Comparison of ENCODE assay signal across 21 cellular contexts in genomic region chr4:76074468-76074867, GRCh38. TPM values are rescaled to one million over a fixed set of nuclear protein-coding genes. Genes with fewer than 3 reads are reported as not detected.
DNase-seq lines count a peak whose midpoint lies in the region; ATAC-seq and TF ChIP-seq lines count a peak whose summit lies in the region.
"Had no signal": no experiment of that assay in that cellular context is flagged by ENCODE, and none has a peak within 500 bp of the region (broad histone marks: within the 10 kb centered on the region; RNA-seq: fewer than 3 reads in every experiment).

Gene ART3 (plus strand): TSS chr4:76074709. CDS start chr4:76075890, 1,181 bp downstream.

- H4K20me1 ChIP-seq in Karpas-422 (ENCODE audit: insufficient read depth, low read depth, low read length): no peaks in the 10 kb centered on the region

- no peak within 1 kb of the TSS for H3K9ac ChIP-seq in Karpas-422 (ENCODE audit: low read length)

- no peaks in the 10 kb centered on the region for H3K36me3 Mint-ChIP-seq in WTC11
- H3K36me3 Mint-ChIP-seq: activated CD4-positive, alpha-beta memory T cell treated with anti-CD3 and anti-CD28 coated beads for 36 hours had no signal

- H3K4me1 ChIP-seq in mesodermal cell (ENCODE audit: control insufficient read depth, insufficient read depth, low read length, poor library complexity, severe bottlenecking): no peaks in the 10 kb centered on the region
- H3K4me1 ChIP-seq in Karpas-422 (ENCODE audit: low read length): no peaks in the 10 kb centered on the region
- H3K4me1 ChIP-seq: stomach had no signal

- H3K4me2 ChIP-seq in Karpas-422 (ENCODE audit: low read depth, low read length, poor library complexity, severe bottlenecking): no peak within 1 kb of the TSS

- H3K27ac Mint-ChIP-seq in WTC11: peak within 1 kb of the TSS; percentile 62; the same call in 1 of the 2 replicates
- H3K27ac Mint-ChIP-seq: activated CD4-positive, alpha-beta memory T cell treated with anti-CD3 and anti-CD28 coated beads for 36 hours; activated T-cell treated with anti-CD3 and anti-CD28 coated beads, Interleukin-2, amount 50 U/mL, for 24 hours; nephron progenitor cell had no signal

- CTCF ChIA-PET in WTC11 (lab: Charles Lee): interaction anchor here (0.9 to 1.3 kb wide), 3 partner anchors 13 to 158 kb away, joined by 3 to 10 read pairs (median 5); no protein-coding TSS in a partner anchor

- H3K9me3 Mint-ChIP-seq in WTC11: no peaks in the 10 kb centered on the region
- H3K9me3 Mint-ChIP-seq: activated CD4-positive, alpha-beta memory T cell treated with anti-CD3 and anti-CD28 coated beads for 36 hours; activated T-cell treated with anti-CD3 and anti-CD28 coated beads, Interleukin-2, amount 50 U/mL, for 24 hours; nephron progenitor cell had no signal

- H3K9me3 ChIP-seq in mesodermal cell (ENCODE audit: control insufficient read depth, low read length): no peaks in the 10 kb centered on the region
- no peaks in the 10 kb centered on the region for H3K9me3 ChIP-seq in Karpas-422 (ENCODE audit: low read length)
- H3K9me3 ChIP-seq: stomach had no signal

- H3K9me2 ChIP-seq in Karpas-422 (replicated peaks; ENCODE audit: insufficient read depth, low read length): no peaks in the 10 kb centered on the region

- POLR2A ChIA-PET in WTC11 (lab: Charles Lee): interaction anchor here (0.5 kb wide), 1 partner anchor 12 kb away, joined by 3 read pairs; no protein-coding TSS in a partner anchor

- H3K27me3 ChIP-seq in Karpas-422 (ENCODE audit: low read length): no peaks in the 10 kb centered on the region
- H3K27me3 ChIP-seq: stomach had no signal

- DNase-seq in WTC11 (ENCODE audit: low spot score) (no peak), Right ventricle myocardium inferior (ENCODE audit: missing footprints) (no peak), omental fat pad (ENCODE audit: low spot score) (no peak), Karpas-422 (no peak), Kasumi-1 (lab: John Stamatoyannopoulos, UW) (no peak)
- DNase-seq: activated CD4-positive, alpha-beta memory T cell treated with anti-CD3 and anti-CD28 coated beads for 36 hours; activated naive CD4-positive, alpha-beta T cell treated with anti-CD3 and anti-CD28 coated beads, Interleukin-2, amount 50 U/mL, for 16 hours; activated T-cell treated with anti-CD3 and anti-CD28 coated beads, Interleukin-2, amount 50 U/mL, for 24 hours; AML-193; erythroblast; HCEC 1CT; NCI-H187; NCI-H2227 treated with DMSO at 0.1 percent for 48 hours; nephron progenitor cell; retina; stomach had no signal

- no peaks in the 10 kb centered on the region for H3K79me2 ChIP-seq in Karpas-422 (ENCODE audit: low read length)

- H2AFZ ChIP-seq in Karpas-422 (ENCODE audit: low read length): no peak within 1 kb of the TSS

- H3K4me3 ChIP-seq in mesodermal cell (ENCODE audit: extremely low read depth, insufficient read depth, low read length, poor library complexity, severe bottlenecking) (no peak within 1 kb of the TSS), Karpas-422 (ENCODE audit: low read length) (no peak within 1 kb of the TSS)
- H3K4me3 ChIP-seq: lung, stomach had no signal

- ATAC-seq in WTC11 (no peak), Right ventricle myocardium inferior (peak; percentile 93), omental fat pad (ENCODE audit: low FRiP score) (no peak)

- H3K4me3 Mint-ChIP-seq in WTC11: no peak within 1 kb of the TSS
- H3K4me3 Mint-ChIP-seq: activated CD4-positive, alpha-beta memory T cell treated with anti-CD3 and anti-CD28 coated beads for 36 hours; activated T-cell treated with anti-CD3 and anti-CD28 coated beads, Interleukin-2, amount 50 U/mL, for 24 hours; nephron progenitor cell had no signal

- no peak for TF ChIP-seq CTCF in WTC11 (IDR thresholded peaks at IDR 0.05)
- TF ChIP-seq CTCF in omental fat pad (IDR thresholded peaks at IDR 0.05): no peak

- peaks cover 12% of the 10 kb centered on the region for H3K4me1 Mint-ChIP-seq in WTC11
- H3K4me1 Mint-ChIP-seq: nephron progenitor cell had no signal

- no peaks in the 10 kb centered on the region for H3K36me3 ChIP-seq in mesodermal cell (ENCODE audit: control insufficient read depth, insufficient read depth, low read length)
- H3K36me3 ChIP-seq in Karpas-422 (ENCODE audit: insufficient read depth, low read length): no peaks in the 10 kb centered on the region
- H3K36me3 ChIP-seq: stomach had no signal

- no peaks in the 10 kb centered on the region for H3K27me3 Mint-ChIP-seq in WTC11 (ENCODE audit: low read depth)
- H3K27me3 Mint-ChIP-seq: activated T-cell treated with anti-CD3 and anti-CD28 coated beads, Interleukin-2, amount 50 U/mL, for 24 hours had no signal

- H3K27ac ChIP-seq in mesodermal cell (ENCODE audit: low read depth, low read length, severe bottlenecking) (peak within 1 kb of the TSS; percentile 37), temporal lobe (ENCODE audit: low read depth, low read length) (peak within 1 kb of the TSS; percentile 14), Karpas-422 (ENCODE audit: low read length) (no peak within 1 kb of the TSS)
- H3K27ac ChIP-seq: VCaP had no signal

- WGBS in mesodermal cell (ENCODE audit: insufficient coverage in 2 of 2), 2 experiments: no CpG with 5 or more reads among the region's 1 CpG

- intact Hi-C loops in Right ventricle myocardium inferior (cut with DNase I): no loop called here

TF ChIP-seq in WTC11, 78 proteins besides CTCF, POLR2A, EP300 and RAD21 (continues in another document):
- no peak for TF ChIP-seq ZNF138 (CRISPR knock-in tag; conservative IDR thresholded peaks at IDR 0.05)
- TF ChIP-seq ZNF416 (CRISPR knock-in tag; IDR thresholded peaks at IDR 0.05): no peak
- no peak for TF ChIP-seq ATF1 (CRISPR knock-in tag; IDR thresholded peaks at IDR 0.05)
- TF ChIP-seq RELA (CRISPR knock-in tag; IDR thresholded peaks at IDR 0.05; ENCODE audit: borderline replicate concordance): no peak
- TF ChIP-seq JUN (CRISPR knock-in tag; IDR thresholded peaks at IDR 0.05): no peak
- no peak for TF ChIP-seq ZNF232 (CRISPR knock-in tag; IDR thresholded peaks at IDR 0.05)
- TF ChIP-seq, protein P1, sequence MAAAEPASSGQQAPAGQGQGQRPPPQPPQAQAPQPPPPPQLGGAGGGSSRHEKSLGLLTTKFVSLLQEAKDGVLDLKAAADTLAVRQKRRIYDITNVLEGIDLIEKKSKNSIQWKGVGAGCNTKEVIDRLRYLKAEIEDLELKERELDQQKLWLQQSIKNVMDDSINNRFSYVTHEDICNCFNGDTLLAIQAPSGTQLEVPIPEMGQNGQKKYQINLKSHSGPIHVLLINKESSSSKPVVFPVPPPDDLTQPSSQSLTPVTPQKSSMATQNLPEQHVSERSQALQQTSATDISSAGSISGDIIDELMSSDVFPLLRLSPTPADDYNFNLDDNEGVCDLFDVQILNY (CRISPR knock-in tag; IDR thresholded peaks at IDR 0.05): no peak
- no peak for TF ChIP-seq USF2 (CRISPR knock-in tag; IDR thresholded peaks at IDR 0.05)
- TF ChIP-seq, protein P2, sequence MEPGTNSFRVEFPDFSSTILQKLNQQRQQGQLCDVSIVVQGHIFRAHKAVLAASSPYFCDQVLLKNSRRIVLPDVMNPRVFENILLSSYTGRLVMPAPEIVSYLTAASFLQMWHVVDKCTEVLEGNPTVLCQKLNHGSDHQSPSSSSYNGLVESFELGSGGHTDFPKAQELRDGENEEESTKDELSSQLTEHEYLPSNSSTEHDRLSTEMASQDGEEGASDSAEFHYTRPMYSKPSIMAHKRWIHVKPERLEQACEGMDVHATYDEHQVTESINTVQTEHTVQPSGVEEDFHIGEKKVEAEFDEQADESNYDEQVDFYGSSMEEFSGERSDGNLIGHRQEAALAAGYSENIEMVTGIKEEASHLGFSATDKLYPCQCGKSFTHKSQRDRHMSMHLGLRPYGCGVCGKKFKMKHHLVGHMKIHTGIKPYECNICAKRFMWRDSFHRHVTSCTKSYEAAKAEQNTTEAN (CRISPR knock-in tag; IDR thresholded peaks at IDR 0.05): no peak
- TF ChIP-seq, protein P3, sequence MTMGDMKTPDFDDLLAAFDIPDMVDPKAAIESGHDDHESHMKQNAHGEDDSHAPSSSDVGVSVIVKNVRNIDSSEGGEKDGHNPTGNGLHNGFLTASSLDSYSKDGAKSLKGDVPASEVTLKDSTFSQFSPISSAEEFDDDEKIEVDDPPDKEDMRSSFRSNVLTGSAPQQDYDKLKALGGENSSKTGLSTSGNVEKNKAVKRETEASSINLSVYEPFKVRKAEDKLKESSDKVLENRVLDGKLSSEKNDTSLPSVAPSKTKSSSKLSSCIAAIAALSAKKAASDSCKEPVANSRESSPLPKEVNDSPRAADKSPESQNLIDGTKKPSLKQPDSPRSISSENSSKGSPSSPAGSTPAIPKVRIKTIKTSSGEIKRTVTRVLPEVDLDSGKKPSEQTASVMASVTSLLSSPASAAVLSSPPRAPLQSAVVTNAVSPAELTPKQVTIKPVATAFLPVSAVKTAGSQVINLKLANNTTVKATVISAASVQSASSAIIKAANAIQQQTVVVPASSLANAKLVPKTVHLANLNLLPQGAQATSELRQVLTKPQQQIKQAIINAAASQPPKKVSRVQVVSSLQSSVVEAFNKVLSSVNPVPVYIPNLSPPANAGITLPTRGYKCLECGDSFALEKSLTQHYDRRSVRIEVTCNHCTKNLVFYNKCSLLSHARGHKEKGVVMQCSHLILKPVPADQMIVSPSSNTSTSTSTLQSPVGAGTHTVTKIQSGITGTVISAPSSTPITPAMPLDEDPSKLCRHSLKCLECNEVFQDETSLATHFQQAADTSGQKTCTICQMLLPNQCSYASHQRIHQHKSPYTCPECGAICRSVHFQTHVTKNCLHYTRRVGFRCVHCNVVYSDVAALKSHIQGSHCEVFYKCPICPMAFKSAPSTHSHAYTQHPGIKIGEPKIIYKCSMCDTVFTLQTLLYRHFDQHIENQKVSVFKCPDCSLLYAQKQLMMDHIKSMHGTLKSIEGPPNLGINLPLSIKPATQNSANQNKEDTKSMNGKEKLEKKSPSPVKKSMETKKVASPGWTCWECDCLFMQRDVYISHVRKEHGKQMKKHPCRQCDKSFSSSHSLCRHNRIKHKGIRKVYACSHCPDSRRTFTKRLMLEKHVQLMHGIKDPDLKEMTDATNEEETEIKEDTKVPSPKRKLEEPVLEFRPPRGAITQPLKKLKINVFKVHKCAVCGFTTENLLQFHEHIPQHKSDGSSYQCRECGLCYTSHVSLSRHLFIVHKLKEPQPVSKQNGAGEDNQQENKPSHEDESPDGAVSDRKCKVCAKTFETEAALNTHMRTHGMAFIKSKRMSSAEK (CRISPR knock-in tag; IDR thresholded peaks at IDR 0.05; ENCODE audit: borderline replicate concordance): no peak

RNA-seq across cellular contexts. Expression of gene ART3, which starts in this region (rescaled TPM):
- total RNA-seq in WTC11 (2021): 0.27 to 0.59 TPM in 2 of 3 replicates, not detected in the other
- 136 TPM for total RNA-seq in Right ventricle myocardium inferior
- polyA plus RNA-seq in mesodermal cell (2013, experiment 1 of 2): 0.92 TPM
- polyA plus RNA-seq in mesodermal cell (2013, experiment 2 of 2): 1.6 TPM
- total RNA-seq in temporal lobe: 2.7 TPM
- total RNA-seq in omental fat pad: 1 to 10 TPM in 1 of 4 donors, not detected in 3; 1.7 TPM
- total RNA-seq in Karpas-422 (2014; rRNA removed; shearing (Covaris generic); ENCODE audit: low replicate concordance): not detected in 2 replicates
- total RNA-seq: dermis microvascular lymphatic vessel endothelial cell had no signal

Comparison
In these comparisons a context has a peak if more than half of its experiments do, and no peak if none do; other contexts are left out.
1. RNA of gene ART3 (total RNA-seq): 136 TPM in Right ventricle myocardium inferior (single experiment); 2.7 TPM in temporal lobe (single experiment), 0.27 to 0.59 TPM in WTC11, 1.7 TPM in omental fat pad and not detected in Karpas-422; every median in the first group is over 10 times any median in the second.